8 cellular contexts compared by ENCODE assay signal in the genomic region with DNA sequence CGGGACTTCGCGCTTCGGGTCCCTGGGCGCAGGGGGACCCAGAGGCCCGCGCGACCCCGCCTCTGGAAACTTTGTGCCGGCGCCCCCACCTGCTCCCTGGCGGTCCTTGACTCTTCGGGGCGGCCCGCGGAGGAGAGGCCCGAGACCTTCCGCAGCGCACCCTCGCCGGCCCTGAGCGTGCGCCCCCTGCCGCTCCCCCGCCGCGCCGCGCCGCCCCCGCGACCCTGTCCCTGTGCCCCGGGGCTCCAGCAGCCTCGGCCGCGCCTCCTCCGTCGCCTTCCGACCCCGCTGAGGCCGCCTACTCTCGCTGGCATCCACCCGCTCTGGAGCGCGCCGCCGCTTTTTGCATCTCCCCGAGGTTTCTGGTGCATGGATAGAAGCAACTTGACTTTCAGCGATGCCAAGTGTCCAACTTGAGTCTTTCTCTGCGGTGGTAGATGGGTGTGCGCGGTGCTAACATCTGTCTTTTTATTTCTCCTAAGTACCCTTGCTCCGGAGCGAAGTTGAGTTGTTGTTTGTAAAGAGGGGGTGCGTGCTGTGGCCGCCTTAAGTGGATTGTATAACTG. TPM values are rescaled to one million over a fixed set of nuclear protein-coding genes. Genes with fewer than 3 reads are reported as not detected.
DNase-seq lines count a peak whose midpoint lies in the region; ATAC-seq and TF ChIP-seq lines count a peak whose summit lies in the region.

No MANE protein-coding gene starts in this region.

- H3K27me3 Mint-ChIP-seq in activated naive CD4-positive, alpha-beta T cell treated with anti-CD3 and anti-CD28 coated beads for 36 hours (ENCODE audit: low read depth) = no peaks in the 10 kb centered on the region
- H3K27me3 Mint-ChIP-seq in type B pancreatic cell = peaks cover 12% of the 10 kb centered on the region

- peak overlapping the region; percentile 94 for H3K4me3 Mint-ChIP-seq in activated naive CD4-positive, alpha-beta T cell treated with anti-CD3 and anti-CD28 coated beads for 36 hours
- H3K4me3 Mint-ChIP-seq in type B pancreatic cell = peak overlapping the region; percentile 95

- peak overlapping the region; percentile 69 for H3K27ac ChIP-seq in SJSA1

- no peaks in the 10 kb centered on the region for H3K9me3 Mint-ChIP-seq in activated naive CD4-positive, alpha-beta T cell treated with anti-CD3 and anti-CD28 coated beads for 36 hours
- H3K9me3 Mint-ChIP-seq in type B pancreatic cell = no peaks in the 10 kb centered on the region

- intact Hi-C loops in activated naive CD4-positive, alpha-beta T cell treated with anti-CD3 and anti-CD28 coated beads for 36 hours (cut with micrococcal nuclease) = loop anchor here (1.0 kb wide), 2 partner anchors 117 to 131 kb away; no protein-coding TSS in a partner anchor
- intact Hi-C loops in Right ventricle myocardium superior (cut with DNase I) (no loop called here), posterior cingulate gyrus (cut with DNase I) (loop anchor here (10.0 kb wide), 1 partner anchor 115 kb away; a partner anchor contains a TSS)

- no peaks in the 10 kb centered on the region for H3K27me3 ChIP-seq in SJSA1 (replicated peaks)

- DNase-seq in COR-L47 (lab: John Stamatoyannopoulos, UW) (peak; percentile 31), SJSA1 (ENCODE audit: low read depth in 1 of 2, low spot score in 2 of 2) (peak; percentile 49 to 63), Right ventricle myocardium superior (peak; percentile 79), posterior cingulate gyrus (peak; percentile 20 to 91 (median 53)), type B pancreatic cell (ENCODE audit: extremely low spot score, unreplicated experiment) (peak; percentile 85)
- DNase-seq in activated naive CD4-positive, alpha-beta T cell treated with anti-CD3 and anti-CD28 coated beads for 36 hours = peak; percentile 82

- H3K36me3 Mint-ChIP-seq in activated naive CD4-positive, alpha-beta T cell treated with anti-CD3 and anti-CD28 coated beads for 36 hours (ENCODE audit: low read depth) = peaks cover 1% of the 10 kb centered on the region
- H3K36me3 Mint-ChIP-seq in type B pancreatic cell = peaks cover 3% of the 10 kb centered on the region

- H3K4me3 ChIP-seq in SJSA1 = peak overlapping the region; percentile 73

- CTCF ChIA-PET in activated naive CD4-positive, alpha-beta T cell treated with anti-CD3 and anti-CD28 coated beads for 36 hours (lab: Charles Lee) = no interaction called here

- peak; percentile 73 for TF ChIP-seq CTCF in type B pancreatic cell (conservative IDR thresholded peaks at IDR 0.05)

- peaks cover 49% of the 10 kb centered on the region for H3K4me1 Mint-ChIP-seq in activated naive CD4-positive, alpha-beta T cell treated with anti-CD3 and anti-CD28 coated beads for 36 hours (ENCODE audit: low read depth)
- peaks cover 37% of the 10 kb centered on the region for H3K4me1 Mint-ChIP-seq in type B pancreatic cell (ENCODE audit: unreplicated experiment)

- no peaks in the 10 kb centered on the region for H3K9me3 ChIP-seq in SJSA1 (replicated peaks)

- H3K36me3 ChIP-seq in SJSA1 = peaks cover 17% of the 10 kb centered on the region

- ATAC-seq in GM19395 (IDR thresholded peaks at IDR 0.05; ENCODE audit: unreplicated experiment) (peak; percentile 62), HG03571 (IDR thresholded peaks at IDR 0.05; ENCODE audit: unreplicated experiment) (peak; percentile 38), Right ventricle myocardium superior (ENCODE audit: poor library complexity) (peak; percentile 55)

- H3K27ac Mint-ChIP-seq in activated naive CD4-positive, alpha-beta T cell treated with anti-CD3 and anti-CD28 coated beads for 36 hours = peak overlapping the region; percentile 68
- peak overlapping the region; percentile 94 for H3K27ac Mint-ChIP-seq in type B pancreatic cell

- H3K4me1 ChIP-seq in SJSA1 (replicated peaks) = peaks cover 66% of the 10 kb centered on the region

RNA-seq across cellular contexts. Expression of a gene that starts 0.4 kb away (rescaled TPM):
- total RNA-seq in SJSA1 (2014; rRNA removed; shearing (Covaris generic)) = 91.2 and 94.6 TPM in 2 replicates
- total RNA-seq in activated naive CD4-positive, alpha-beta T cell treated with anti-CD3 and anti-CD28 coated beads for 36 hours = 1 to 10 TPM; 7.0 to 7.9 TPM
- total RNA-seq in Right ventricle myocardium superior (19.6 TPM), type B pancreatic cell (ENCODE audit: low replicate concordance) (12.7 and 16.0 TPM in 2 replicates)

Comparison
In these comparisons a context has a peak if more than half of its experiments do, and no peak if none do; other contexts are left out.
1. Peak in every context shown above with its lines: DNase-seq, ATAC-seq, H3K4me3 ChIP-seq and H3K27ac ChIP-seq.
2. DNase-seq: peak in every context shown above with its lines; median percentile 85 in type B pancreatic cell; 82 in activated naive CD4-positive, alpha-beta T cell treated with anti-CD3 and anti-CD28 coated beads for 36 hours; 79 in Right ventricle myocardium superior; 56 in SJSA1; 53 in posterior cingulate gyrus; 31 in COR-L47.